Comparison of ENCODE assay signal across 8 cellular contexts in the genomic region with DNA sequence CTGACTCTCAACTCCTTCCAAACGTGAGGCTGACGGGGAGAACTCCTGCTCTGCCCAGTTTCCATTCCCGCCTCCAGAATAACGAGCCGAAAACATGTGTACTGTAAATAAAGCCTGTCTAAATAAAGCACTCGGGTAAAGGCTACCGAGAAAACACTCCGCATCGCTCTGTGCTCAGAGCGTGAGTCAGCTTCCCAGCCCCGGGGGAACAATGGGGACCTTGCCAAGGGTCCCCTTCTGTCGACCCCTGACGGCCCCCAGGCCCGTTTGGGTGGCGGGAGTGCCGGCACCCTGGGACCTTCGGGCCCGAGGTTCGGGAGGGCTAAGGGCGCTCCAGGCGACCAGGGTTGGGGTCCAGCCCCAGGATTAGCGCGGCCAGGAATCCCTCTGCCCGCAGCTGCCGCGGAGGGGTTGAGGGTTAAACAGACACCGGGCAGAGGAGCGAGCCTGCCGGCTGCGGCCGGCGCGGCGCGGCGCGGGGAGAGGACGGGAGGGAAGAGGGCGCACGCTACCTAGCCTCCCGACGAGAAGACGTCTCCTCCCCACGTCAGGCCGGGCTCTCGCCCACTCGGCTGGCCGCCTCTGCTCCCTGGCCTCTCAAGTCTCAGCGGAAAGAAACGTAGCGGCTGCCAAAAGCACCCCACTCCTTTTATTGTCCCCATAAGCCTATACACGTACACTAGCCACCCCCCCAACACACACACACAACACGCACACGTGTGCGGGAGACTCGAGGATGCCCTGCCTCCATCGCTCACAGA.
DNase-seq lines count a peak whose midpoint lies in the region; ATAC-seq, FAIRE-seq and TF ChIP-seq lines count a peak whose summit lies in the region.

No MANE protein-coding gene starts in this region.

- no peak for TF ChIP-seq RAD21 in H1 (IDR thresholded peaks at IDR 0.05 in 1 of 2, conservative IDR thresholded peaks at IDR 0.05 in 1 of 2; ENCODE audit: low read depth in 2 of 2, low read length in 2 of 2)

- H3K14ac ChIP-seq in H1 (ENCODE audit: insufficient read length), result no peak overlapping the region

- peaks cover 6 to 22% (median 19%) of the 10 kb centered on the region in 4 experiments for H3K4me1 ChIP-seq in H1 (replicated peaks in 1 of 4; ENCODE audit: control insufficient read depth in 3 of 4, insufficient read depth in 4 of 4, low read length in 3 of 4)

- H3K27ac Mint-ChIP-seq in T-helper 2 cell treated with Interferon-gamma antibody and Interleukin-4, amounts not matched to agents 5 μg/mL and 100 μg/mL, for 36 hours, result peak overlapping the region; percentile 75
- peak overlapping the region; percentile 76 to 86 (median 78) for H3K27ac Mint-ChIP-seq in nephron

- H3K27me3 ChIP-seq in AG04450 (ENCODE audit: control insufficient read depth, insufficient read depth, low read length) (no peaks in the 10 kb centered on the region), H1 (replicated peaks in 1 of 4; ENCODE audit: control insufficient read depth in 3 of 4, extremely low read depth in 1 of 4, insufficient read depth in 3 of 4, low read length in 3 of 4) (peaks cover 42 to 73% (median 61%) of the 10 kb centered on the region in 4 experiments)

- peak overlapping the region; percentile 59 for H3K4me3 Mint-ChIP-seq in T-helper 2 cell treated with Interferon-gamma antibody and Interleukin-4, amounts not matched to agents 5 μg/mL and 100 μg/mL, for 36 hours
- H3K4me3 Mint-ChIP-seq in nephron, result peak overlapping the region; percentile 74 to 85 (median 82)

- no peak overlapping the region; the same call in 1 of the 2 replicates for H2BK15ac ChIP-seq in H1 (ENCODE audit: low read length)

- H3K4me3 ChIP-seq in AG04450 (ENCODE audit: low read depth, low read length) (no peak overlapping the region; the same call in 1 of the 2 replicates), H1 (ENCODE audit: extremely low read depth in 1 of 4, insufficient read depth in 2 of 4, low read depth in 3 of 4, low read length in 4 of 4) (peak overlapping the region; percentile 15 to 62 (median 19); a peak in 6 of 8 replicates)

- CTCF ChIA-PET in AG04450 (lab: Charles Lee) (interaction anchor here (1.1 kb wide), 1 partner anchor 25 kb away, joined by 3 read pairs; no protein-coding TSS in a partner anchor), H1 (lab: Charles Lee; ENCODE audit: partially characterized antibody) (interaction anchor here (1.1 kb wide), 1 partner anchor 45 kb away, joined by 4 read pairs; no protein-coding TSS in a partner anchor)

- peak overlapping the region; percentile 89 for H4K91ac ChIP-seq in H1 (replicated peaks; ENCODE audit: insufficient read length, low read length)

- H2BK5ac ChIP-seq in H1 (ENCODE audit: low read depth, low read length), result no peak overlapping the region

- POLR2A ChIA-PET in AG04450 (lab: Yijun Ruan, JAX), result interaction anchor here (0.9 kb wide), 1 partner anchor 104 kb away, joined by 4 read pairs; no protein-coding TSS in a partner anchor
- POLR2A ChIA-PET in H1 (lab: Charles Lee; ENCODE audit: partially characterized antibody), result interaction anchor here (2.1 kb wide), 1 partner anchor 79 kb away, joined by 13 read pairs; no protein-coding TSS in a partner anchor

- H3K18ac ChIP-seq in H1 (ENCODE audit: extremely low read depth, low read length), result no peak overlapping the region; the same call in 1 of the 2 replicates

- peaks cover 7% of the 10 kb centered on the region; the same call in 1 of the 2 replicates for H3K23me2 ChIP-seq in H1 (ENCODE audit: low read depth, low read length)

- TF ChIP-seq CTCF in AG04450 (IDR thresholded peaks at IDR 0.05; ENCODE audit: low read depth, low read length) (no peak), H1 (IDR thresholded peaks at IDR 0.05; ENCODE audit: control extremely low read depth in 1 of 3, insufficient read depth in 1 of 3, low read depth in 1 of 3, low read length in 3 of 3) (no peak), nephron (IDR thresholded peaks at IDR 0.05; ENCODE audit: unreplicated experiment in 3 of 3) (no peak)

- no peak overlapping the region for H2BK120ac ChIP-seq in H1 (replicated peaks; ENCODE audit: low read depth, low read length)

- 0 out of 2 replicates have a peak overlapping the region, but pooled peaks have one; percentile 50 for H2BK12ac ChIP-seq in H1 (ENCODE audit: low read depth, low read length)

- no peak for DNase-seq in AG04450 (ENCODE audit: low read depth, low spot score)
- peak; percentile 22 for DNase-seq in T-helper 2 cell treated with Interferon-gamma antibody and Interleukin-4, amounts not matched to agents 5 μg/mL and 100 μg/mL, for 36 hours (ENCODE audit: low spot score)
- peak in 1 of 2 experiments; percentile 50 for DNase-seq in H1 (ENCODE audit: low read depth in 1 of 2, low spot score in 2 of 2)
- no peak for DNase-seq in KG1 (lab: John Stamatoyannopoulos, UW)
- no peak for DNase-seq in SW 1271 (lab: John Stamatoyannopoulos, UW)

- no peaks in the 10 kb centered on the region for H3K79me2 ChIP-seq in H1 (ENCODE audit: control insufficient read depth in 1 of 2, insufficient read depth in 2 of 2, low read length in 2 of 2)

- H3K27me3 Mint-ChIP-seq in T-helper 2 cell treated with Interferon-gamma antibody and Interleukin-4, amounts not matched to agents 5 μg/mL and 100 μg/mL, for 36 hours (ENCODE audit: low read depth), result peaks cover 29% of the 10 kb centered on the region
- peaks cover 19% of the 10 kb centered on the region for H3K27me3 Mint-ChIP-seq in nephron (ENCODE audit: low read depth)

- H4K5ac ChIP-seq in H1 (ENCODE audit: insufficient read length, low read depth, low read length), result no peak overlapping the region

- no peak overlapping the region for H2BK20ac ChIP-seq in H1 (ENCODE audit: low read length)

- ATAC-seq in GM21390 (IDR thresholded peaks at IDR 0.05; ENCODE audit: unreplicated experiment) (peak; percentile 14), GM19035 (IDR thresholded peaks at IDR 0.05; ENCODE audit: unreplicated experiment) (no peak)

- H3K9me3 ChIP-seq in AG04450 (ENCODE audit: control insufficient read depth, insufficient read depth, low read length), result peaks cover 1% of the 10 kb centered on the region
- H3K9me3 ChIP-seq in H1 (ENCODE audit: insufficient read depth in 2 of 2, low read depth in 1 of 2, low read length in 1 of 2), result no peaks in the 10 kb centered on the region

- peaks cover 20% of the 10 kb centered on the region for H3K4me1 Mint-ChIP-seq in T-helper 2 cell treated with Interferon-gamma antibody and Interleukin-4, amounts not matched to agents 5 μg/mL and 100 μg/mL, for 36 hours (ENCODE audit: low read depth)
- peaks cover 45% of the 10 kb centered on the region for H3K4me1 Mint-ChIP-seq in nephron

- H4K20me1 ChIP-seq in H1 (replicated peaks in 1 of 2; ENCODE audit: control insufficient read depth in 1 of 2, insufficient read depth in 2 of 2, low read length in 2 of 2), result peaks cover 2 to 3% of the 10 kb centered on the region in 2 experiments

- no peak overlapping the region for H2AFZ ChIP-seq in H1 (ENCODE audit: low read length)

- H3K36me3 Mint-ChIP-seq in T-helper 2 cell treated with Interferon-gamma antibody and Interleukin-4, amounts not matched to agents 5 μg/mL and 100 μg/mL, for 36 hours (ENCODE audit: low read depth), result no peaks in the 10 kb centered on the region
- no peaks in the 10 kb centered on the region for H3K36me3 Mint-ChIP-seq in nephron (ENCODE audit: low read depth)

- H3K9ac ChIP-seq in H1 (replicated peaks in 1 of 4; ENCODE audit: extremely low read depth in 1 of 4, low read depth in 3 of 4, low read length in 3 of 4), result no peak overlapping the region

- no peaks in the 10 kb centered on the region for H3K9me3 Mint-ChIP-seq in T-helper 2 cell treated with Interferon-gamma antibody and Interleukin-4, amounts not matched to agents 5 μg/mL and 100 μg/mL, for 36 hours
- peaks cover 5% of the 10 kb centered on the region for H3K9me3 Mint-ChIP-seq in nephron

- TF ChIP-seq POLR2A in H1 (IDR thresholded peaks at IDR 0.05; ENCODE audit: control extremely low read depth in 1 of 2, low read depth in 2 of 2, low read length in 2 of 2), result no peak

- no peaks in the 10 kb centered on the region for H3K79me1 ChIP-seq in H1 (ENCODE audit: low read depth, low read length)

- peak overlapping the region; percentile 70 for H3K27ac ChIP-seq in AG04450 (ENCODE audit: low read depth, low read length)
- H3K27ac ChIP-seq in H1 (ENCODE audit: low read depth, low read length), result no peak overlapping the region

- FAIRE-seq in H1 (lab: Jason Lieb, UNC), result no peak

- 3% methylated on average over 34 of the region's 57 CpGs; no CpG with 5 or more reads in 1 of the 2 experiments for WGBS in H1 (ENCODE audit: extremely low coverage in 1 of 2, insufficient coverage in 1 of 2, insufficient read length in 1 of 2, insufficient replicate concordance in 2 of 2, low coverage in 1 of 2, low lambda C conversion rate in 2 of 2, missing lambda C conversion rate in 1 of 2), 2 experiments

- no peak overlapping the region for H3K23ac ChIP-seq in H1 (ENCODE audit: insufficient read length)

- H2AK5ac ChIP-seq in H1 (ENCODE audit: low read depth, low read length), result no peak overlapping the region

- H4K8ac ChIP-seq in H1 (ENCODE audit: extremely low read depth, insufficient read depth, low read length), result peak overlapping the region; percentile 35; the same call in 1 of the 2 replicates

- no peak for TF ChIP-seq EP300 in H1 (IDR thresholded peaks at IDR 0.05; ENCODE audit: borderline replicate concordance in 1 of 2, low read depth in 2 of 2, low read length in 2 of 2)

- peak overlapping the region; percentile 69 to 82 for H3K4me2 ChIP-seq in H1 (ENCODE audit: insufficient read depth in 1 of 2, low read depth in 2 of 2, low read length in 2 of 2)

- H3K36me3 ChIP-seq in H1 (ENCODE audit: control insufficient read depth in 2 of 4, insufficient read depth in 4 of 4, low read length in 3 of 4), result no peaks in the 10 kb centered on the region

- H3K4ac ChIP-seq in H1 (replicated peaks; ENCODE audit: insufficient read length, low read depth, low read length), result no peak overlapping the region

- H3K56ac ChIP-seq in H1 (replicated peaks; ENCODE audit: insufficient read length, low read depth, low read length), result no peak overlapping the region

TF ChIP-seq in H1, 55 proteins besides CTCF, POLR2A, EP300 and RAD21:
- no peak for TF ChIP-seq NANOG (IDR thresholded peaks at IDR 0.05; ENCODE audit: insufficient read depth, low read depth, low read length, poor library complexity, severe bottlenecking)
- peak; percentile 89; the same call in 1 of the 2 replicates for TF ChIP-seq SUZ12 (IDR thresholded peaks at IDR 0.05; ENCODE audit: low read length)
- TF ChIP-seq HDAC6 (IDR thresholded peaks at IDR 0.05; ENCODE audit: low read depth, low read length), result no peak
- peak; percentile 2 for TF ChIP-seq RNF2 (IDR thresholded peaks at IDR 0.05; ENCODE audit: borderline replicate concordance, low read depth, low read length, missing control alignments, poor library complexity, severe bottlenecking)
- TF ChIP-seq BCL11A (IDR thresholded peaks at IDR 0.05; ENCODE audit: low read depth in 2 of 2, low read length in 2 of 2), result no peak
- TF ChIP-seq EZH2 (IDR thresholded peaks at IDR 0.05; ENCODE audit: low read depth, low read length, severe bottlenecking), result peak; percentile 85
